Comparison of ENCODE assay signal across 9 cellular contexts in genomic region chr11:35272391-35272821, GRCh38.
DNase-seq lines count a peak whose midpoint lies in the region; ATAC-seq lines count a peak whose summit lies in the region.
"Had no signal": no experiment of that assay in that cellular context is flagged by ENCODE, and none has a peak within 500 bp of the region (broad histone marks: within the 10 kb centered on the region; RNA-seq: fewer than 3 reads in every experiment).

No MANE protein-coding gene starts in this region.

- peaks cover 40 to 51% (median 44%) of the 10 kb centered on the region in 3 donors for H3K4me1 Mint-ChIP-seq in CD8-positive, alpha-beta memory T cell

- H3K27ac ChIP-seq in CD8-positive, alpha-beta memory T cell (ENCODE audit: low read depth, low read length) = no peak overlapping the region
- H3K27ac ChIP-seq: VCaP had no signal

- no peaks in the 10 kb centered on the region for H3K36me3 ChIP-seq in CD8-positive, alpha-beta memory T cell (ENCODE audit: insufficient read depth, low read length)

- peaks cover 18% of the 10 kb centered on the region for H3K4me1 ChIP-seq in CD8-positive, alpha-beta memory T cell (ENCODE audit: insufficient read depth, low read length)

- peak overlapping the region; percentile 39 to 94 (median 92) for H3K27ac Mint-ChIP-seq in CD8-positive, alpha-beta memory T cell

- no peaks in the 10 kb centered on the region for H3K36me3 Mint-ChIP-seq in CD8-positive, alpha-beta memory T cell

- H3K27me3 ChIP-seq in CD8-positive, alpha-beta memory T cell (ENCODE audit: insufficient read depth, low read length, poor library complexity, severe bottlenecking) = no peaks in the 10 kb centered on the region

- no peaks in the 10 kb centered on the region for H3K9me3 ChIP-seq in CD8-positive, alpha-beta memory T cell (ENCODE audit: low read length)

- ATAC-seq in GM21529 (IDR thresholded peaks at IDR 0.05; ENCODE audit: unreplicated experiment) = peak; percentile 90

- peak; percentile 19 to 67 (median 22) for DNase-seq in CD8-positive, alpha-beta memory T cell
- DNase-seq in MV-4-11 (lab: John Stamatoyannopoulos, UW) = peak; percentile 98
- DNase-seq in activated naive CD4-positive, alpha-beta T cell treated with Interleukin-2 at 50 U/mL for 16 hours = peak; percentile 53
- peak; percentile 28 to 60 for DNase-seq in stimulated activated CD8-positive, alpha-beta memory T cell treated with anti-CD3 and anti-CD28 coated beads, Interleukin-7, amount 100 ng/mL, for 48 hours (ENCODE audit: extremely low read depth in 1 of 2, low read depth in 1 of 2)
- DNase-seq in mesenteric fat pad (ENCODE audit: low spot score) = no peak
- DNase-seq in SW 1271 (lab: John Stamatoyannopoulos, UW) = no peak
- no peak for DNase-seq in cortex of kidney (lab: John Stamatoyannopoulos, UW)

- H3K9me3 Mint-ChIP-seq in CD8-positive, alpha-beta memory T cell = no peaks in the 10 kb centered on the region

- H3K27me3 Mint-ChIP-seq in CD8-positive, alpha-beta memory T cell = no peaks in the 10 kb centered on the region

- POLR2A ChIA-PET in CD8-positive, alpha-beta memory T cell (lab: Charles Lee) = no interaction called here

- peak overlapping the region in 6 of 7 donors; percentile 52 to 76 (median 65) for H3K4me3 Mint-ChIP-seq in CD8-positive, alpha-beta memory T cell

- CTCF ChIA-PET in CD8-positive, alpha-beta memory T cell (lab: Charles Lee) = interaction anchor here (1.0 to 1.6 kb wide), 3 partner anchors 14 to 34 kb away, joined by 4 read pairs; no protein-coding TSS in a partner anchor

- H3K4me3 ChIP-seq in CD8-positive, alpha-beta memory T cell (ENCODE audit: low read length) = no peak overlapping the region

Comparison
In these comparisons a context has a peak if more than half of its experiments do, and no peak if none do; other contexts are left out.
1. DNase-seq: peak in CD8-positive, alpha-beta memory T cell (5 of 5), MV-4-11 (single experiment), activated naive CD4-positive, alpha-beta T cell treated with Interleukin-2 at 50 U/mL for 16 hours (single experiment) and stimulated activated CD8-positive, alpha-beta memory T cell treated with anti-CD3 and anti-CD28 coated beads, Interleukin-7, amount 100 ng/mL, for 48 hours (2 of 2); none in mesenteric fat pad (single experiment), SW 1271 (0 of 2) and cortex of kidney (single experiment).